ENCODE assay signal across 12 cellular contexts in the genomic region with DNA sequence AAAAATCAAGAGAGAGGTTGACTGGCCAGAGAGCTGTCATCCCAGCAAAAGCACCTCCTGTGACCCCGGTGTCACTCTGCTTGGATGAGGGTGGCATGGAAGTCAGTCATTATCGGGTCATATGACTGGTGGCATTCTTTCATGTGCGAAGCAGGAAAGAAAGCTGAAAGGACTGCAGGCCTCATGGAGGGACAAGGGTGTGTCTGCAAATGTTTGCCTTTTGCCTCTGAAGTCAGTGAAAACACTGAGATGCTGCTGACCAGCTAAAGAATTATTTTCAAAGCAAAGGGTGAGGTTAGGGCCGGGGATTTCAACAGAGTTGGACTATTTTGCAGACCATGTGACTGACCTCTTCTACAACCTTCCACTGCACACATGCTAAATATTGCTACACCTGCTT.
DNase-seq lines count a peak whose midpoint lies in the region; ATAC-seq, FAIRE-seq and TF ChIP-seq lines count a peak whose summit lies in the region.
"Had no signal": no experiment of that assay in that cellular context is flagged by ENCODE, and none has a peak within 500 bp of the region (broad histone marks: within the 10 kb centered on the region; RNA-seq: fewer than 3 reads in every experiment).

No MANE protein-coding gene starts in this region.

- no peaks in the 10 kb centered on the region for H3K27me3 ChIP-seq in WERI-Rb-1 (ENCODE audit: insufficient read depth, low read depth, severe bottlenecking)
- H3K27me3 ChIP-seq in skeletal muscle tissue (ENCODE audit: control insufficient read depth in 3 of 3, insufficient read depth in 3 of 3, low read length in 3 of 3) = no peaks in the 10 kb centered on the region
- H3K27me3 ChIP-seq in SK-N-SH (ENCODE audit: insufficient read depth) = no peaks in the 10 kb centered on the region
- H3K27me3 ChIP-seq: ascending aorta had no signal

- H3K9ac ChIP-seq in skeletal muscle tissue (ENCODE audit: low read depth in 1 of 3, low read length in 3 of 3) (no peak overlapping the region), SK-N-SH (no peak overlapping the region)

- H3K27ac Mint-ChIP-seq in T-helper 2 cell treated with Interferon-gamma antibody and Interleukin-4, amounts not matched to agents 5 μg/mL and 100 μg/mL, for 36 hours = no peak overlapping the region
- H3K27ac Mint-ChIP-seq: IgD-negative memory B cell had no signal

- H3F3A ChIP-seq in SK-N-SH (replicated peaks; ENCODE audit: insufficient read depth) = peaks cover 6% of the 10 kb centered on the region

- H3K4me1 ChIP-seq in skeletal muscle tissue (ENCODE audit: control insufficient read depth in 3 of 3, insufficient read depth in 3 of 3, low read length in 3 of 3) (peaks cover 27 to 44% (median 37%) of the 10 kb centered on the region in 3 donors), SK-N-SH (ENCODE audit: control insufficient read depth in 1 of 2, insufficient read depth in 2 of 2, low read depth in 1 of 2, low read length in 1 of 2) (peaks cover 20 to 29% of the 10 kb centered on the region in 2 experiments)
- H3K4me1 ChIP-seq: ascending aorta had no signal

- DNase-seq in NCI-H2196 treated with DMSO at 0.1 percent for 48 hours (lab: John Stamatoyannopoulos, UW; ENCODE audit: unreplicated experiment) (peak; percentile 54), NCI-H2196 (lab: John Stamatoyannopoulos, UW; ENCODE audit: unreplicated experiment) (no peak), WERI-Rb-1 (no peak), left colon (peak; percentile 11 to 45), SK-N-SH (no peak), GM12891 (ENCODE audit: insufficient read length, low spot score) (no peak)
- DNase-seq in T-helper 2 cell treated with Interferon-gamma antibody and Interleukin-4, amounts not matched to agents 5 μg/mL and 100 μg/mL, for 36 hours (ENCODE audit: low spot score) = no peak
- DNase-seq: T-helper 2 cell had no signal

- no peak overlapping the region for H3K4me2 ChIP-seq in SK-N-SH

- TF ChIP-seq CTCF in WERI-Rb-1 (IDR thresholded peaks at IDR 0.05; ENCODE audit: low read depth, low read length) (no peak), SK-N-SH (IDR thresholded peaks at IDR 0.05) (no peak)

- no peak for TF ChIP-seq RAD21 in SK-N-SH (IDR thresholded peaks at IDR 0.05; ENCODE audit: low read length)

- H3K9me2 ChIP-seq in SK-N-SH = no peaks in the 10 kb centered on the region

- H3K9me3 ChIP-seq in WERI-Rb-1 (ENCODE audit: severe bottlenecking) (no peaks in the 10 kb centered on the region), skeletal muscle tissue (ENCODE audit: control insufficient read depth in 3 of 3, low read length in 3 of 3) (no peaks in the 10 kb centered on the region), SK-N-SH (no peaks in the 10 kb centered on the region)
- H3K9me3 ChIP-seq: ascending aorta had no signal

- no peak for TF ChIP-seq POLR2A in GM12891 (IDR thresholded peaks at IDR 0.05; ENCODE audit: low read depth, low read length)

- H3K9me3 Mint-ChIP-seq in T-helper 2 cell treated with Interferon-gamma antibody and Interleukin-4, amounts not matched to agents 5 μg/mL and 100 μg/mL, for 36 hours = no peaks in the 10 kb centered on the region
- H3K9me3 Mint-ChIP-seq: IgD-negative memory B cell had no signal

- no peak overlapping the region for H3K4me3 ChIP-seq in WERI-Rb-1 (ENCODE audit: low read depth, low read length)
- H3K4me3 ChIP-seq in skeletal muscle tissue (ENCODE audit: low read length in 3 of 3) = no peak overlapping the region
- H3K4me3 ChIP-seq in SK-N-SH (ENCODE audit: low read depth in 2 of 2, low read length in 1 of 2) = no peak overlapping the region
- H3K4me3 ChIP-seq: ascending aorta, lung had no signal

- H3K36me3 Mint-ChIP-seq in T-helper 2 cell treated with Interferon-gamma antibody and Interleukin-4, amounts not matched to agents 5 μg/mL and 100 μg/mL, for 36 hours (ENCODE audit: low read depth) = no peaks in the 10 kb centered on the region
- H3K36me3 Mint-ChIP-seq: IgD-negative memory B cell had no signal

- H4K20me1 ChIP-seq in SK-N-SH (ENCODE audit: insufficient read depth) = no peaks in the 10 kb centered on the region

- 81% methylated on average over 4 of the region's 4 CpGs for WGBS in SK-N-SH (ENCODE audit: low lambda C conversion rate)

- H2AFZ ChIP-seq in SK-N-SH (ENCODE audit: low read depth) = no peak overlapping the region

- POLR2A ChIA-PET in SK-N-SH (lab: Yijun Ruan, JAX) = no interaction called here

- H3K4me3 Mint-ChIP-seq in T-helper 2 cell treated with Interferon-gamma antibody and Interleukin-4, amounts not matched to agents 5 μg/mL and 100 μg/mL, for 36 hours = no peak overlapping the region
- H3K4me3 Mint-ChIP-seq: IgD-negative memory B cell had no signal

- ATAC-seq in left colon = peak; percentile 81

- no peaks in the 10 kb centered on the region for H3K4me1 Mint-ChIP-seq in T-helper 2 cell treated with Interferon-gamma antibody and Interleukin-4, amounts not matched to agents 5 μg/mL and 100 μg/mL, for 36 hours (ENCODE audit: low read depth)

- H3K79me2 ChIP-seq in SK-N-SH (ENCODE audit: insufficient read depth) = no peaks in the 10 kb centered on the region; the same call in 1 of the 2 replicates

- no peak for FAIRE-seq in GM12891 (lab: Jason Lieb, UNC)

- H3K27ac ChIP-seq in WERI-Rb-1 = peak overlapping the region; percentile 19; the same call in 1 of the 2 replicates
- H3K27ac ChIP-seq in skeletal muscle tissue (ENCODE audit: low read depth, low read length) = peak overlapping the region; percentile 36
- H3K27ac ChIP-seq in SK-N-SH (ENCODE audit: low read depth in 2 of 2, low read length in 1 of 2) = no peak overlapping the region
- H3K27ac ChIP-seq: ascending aorta had no signal

- H3K27me3 Mint-ChIP-seq in T-helper 2 cell treated with Interferon-gamma antibody and Interleukin-4, amounts not matched to agents 5 μg/mL and 100 μg/mL, for 36 hours (ENCODE audit: low read depth) = no peaks in the 10 kb centered on the region

- TF ChIP-seq EP300 in SK-N-SH (IDR thresholded peaks at IDR 0.05; ENCODE audit: borderline replicate concordance in 1 of 2, low read depth in 1 of 2, low read length in 1 of 2) = no peak

- intact Hi-C loops in left colon (cut with DNase I, micrococcal nuclease) = no loop called here

- no peaks in the 10 kb centered on the region for H3K36me3 ChIP-seq in WERI-Rb-1
- no peaks in the 10 kb centered on the region for H3K36me3 ChIP-seq in skeletal muscle tissue (ENCODE audit: control insufficient read depth in 3 of 3, insufficient read depth in 3 of 3, low read length in 3 of 3)
- H3K36me3 ChIP-seq in SK-N-SH (replicated peaks in 1 of 2; ENCODE audit: control insufficient read depth in 1 of 2, insufficient read depth in 2 of 2, low read length in 1 of 2) = no peaks in the 10 kb centered on the region
- H3K36me3 ChIP-seq: ascending aorta had no signal

- CTCF ChIA-PET in SK-N-SH (lab: Yijun Ruan, JAX) = no interaction called here

TF ChIP-seq in SK-N-SH, 30 proteins besides CTCF, POLR2A, EP300 and RAD21 (continues in another document):
- TF ChIP-seq FOSL2 (IDR thresholded peaks at IDR 0.05; ENCODE audit: borderline replicate concordance, low read depth) = no peak
- TF ChIP-seq, protein P1, sequence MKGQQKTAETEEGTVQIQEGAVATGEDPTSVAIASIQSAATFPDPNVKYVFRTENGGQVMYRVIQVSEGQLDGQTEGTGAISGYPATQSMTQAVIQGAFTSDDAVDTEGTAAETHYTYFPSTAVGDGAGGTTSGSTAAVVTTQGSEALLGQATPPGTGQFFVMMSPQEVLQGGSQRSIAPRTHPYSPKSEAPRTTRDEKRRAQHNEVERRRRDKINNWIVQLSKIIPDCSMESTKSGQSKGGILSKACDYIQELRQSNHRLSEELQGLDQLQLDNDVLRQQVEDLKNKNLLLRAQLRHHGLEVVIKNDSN (IDR thresholded peaks at IDR 0.05; ENCODE audit: borderline replicate concordance, low read depth) = no peak
- TF ChIP-seq NFIC (IDR thresholded peaks at IDR 0.05; ENCODE audit: borderline replicate concordance) = no peak
- no peak for TF ChIP-seq NRF1 (IDR thresholded peaks at IDR 0.05; ENCODE audit: low read depth, low read length)
- TF ChIP-seq TEAD4 (IDR thresholded peaks at IDR 0.05; ENCODE audit: borderline replicate concordance, insufficient read depth) = no peak
- TF ChIP-seq ELF1 (IDR thresholded peaks at IDR 0.05) = no peak
- no peak for TF ChIP-seq RFX5 (IDR thresholded peaks at IDR 0.05; ENCODE audit: low read length)
- no peak for TF ChIP-seq RCOR1 (IDR thresholded peaks at IDR 0.05; ENCODE audit: low read length)

TF ChIP-seq in GM12891, 5 proteins besides CTCF, POLR2A, EP300 and RAD21:
- TF ChIP-seq POLR2AphosphoS5 (IDR thresholded peaks at IDR 0.05; ENCODE audit: low read depth, low read length) (no peak), POU2F2 (IDR thresholded peaks at IDR 0.05; ENCODE audit: low read depth, low read length) (no peak), SPI1 (IDR thresholded peaks at IDR 0.05; ENCODE audit: low read depth, low read length) (no peak), TAF1 (IDR thresholded peaks at IDR 0.05; ENCODE audit: low read depth, low read length) (no peak), PAX5 (IDR thresholded peaks at IDR 0.05; ENCODE audit: insufficient read depth, low read length, severe bottlenecking) (no peak)

Comparison
In these comparisons a context has a peak if more than half of its experiments do, and no peak if none do; other contexts are left out.
1. DNase-seq: peak in NCI-H2196 treated with DMSO at 0.1 percent for 48 hours (single experiment) and left colon (2 of 2); none in NCI-H2196 (single experiment), WERI-Rb-1 (single experiment), SK-N-SH (single experiment), GM12891 (single experiment) and T-helper 2 cell treated with Interferon-gamma antibody and Interleukin-4, amounts not matched to agents 5 μg/mL and 100 μg/mL, for 36 hours (single experiment).
2. H3K27ac ChIP-seq: peak in WERI-Rb-1 (single experiment) and skeletal muscle tissue (single experiment); none in SK-N-SH (0 of 2).